Comparison of ENCODE assay signal across 8 cellular contexts in the genomic region with DNA sequence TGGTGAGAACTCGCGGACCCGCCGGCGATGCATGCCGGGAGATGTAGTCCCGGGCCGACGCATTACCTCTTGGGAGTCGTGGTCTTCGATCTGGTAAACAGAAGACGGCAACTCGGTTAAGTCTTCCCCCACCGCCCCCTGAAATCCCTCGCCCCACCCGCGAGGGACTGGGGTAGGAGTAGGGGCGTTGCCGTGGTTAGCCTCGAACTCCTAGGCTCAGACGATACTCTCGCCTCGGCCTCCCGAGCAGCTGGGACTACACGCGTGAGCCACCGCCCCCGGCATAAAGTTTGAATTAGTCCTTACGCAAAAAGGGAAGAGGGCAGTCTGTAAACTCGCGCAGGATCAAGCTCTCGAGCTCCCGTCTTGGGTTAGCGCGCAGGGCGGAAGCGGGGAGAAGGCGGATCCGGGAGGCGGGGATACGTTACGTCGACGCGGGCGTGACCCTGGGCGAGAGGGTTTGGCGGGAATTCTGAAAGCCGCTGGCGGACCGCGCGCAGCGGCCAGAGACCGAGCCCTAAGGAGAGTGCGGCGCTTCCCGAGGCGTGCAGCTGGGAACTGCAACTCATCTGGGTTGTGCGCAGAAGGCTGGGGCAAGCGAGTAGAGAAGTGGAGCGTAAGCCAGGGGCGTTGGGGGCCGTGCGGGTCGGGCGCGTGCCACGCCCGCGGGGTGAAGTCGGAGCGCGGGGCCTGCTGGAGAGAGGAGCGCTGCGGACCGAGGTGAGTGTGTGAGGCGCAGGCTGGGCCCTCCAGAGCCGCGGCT. TPM values are rescaled to one million over a fixed set of nuclear protein-coding genes. Genes with fewer than 3 reads are reported as not detected.
DNase-seq lines count a peak whose midpoint lies in the region; ATAC-seq and TF ChIP-seq lines count a peak whose summit lies in the region.

A gene (plus strand): TSS at position 469 of the 763 bp plus-strand sequence. CDS start 3,585 bp downstream, outside the sequence.

- H4K8ac ChIP-seq in H9 (replicated peaks; ENCODE audit: insufficient read length, low read depth, low read length): no peak within 1 kb of the TSS

- peak within 1 kb of the TSS; percentile 92 to 99 (median 97) for H3K27ac Mint-ChIP-seq in H9
- peak within 1 kb of the TSS; percentile 92 to 98 (median 97) for H3K27ac Mint-ChIP-seq in nephron

- H3K27me3 Mint-ChIP-seq in H9 (ENCODE audit: low read depth): no peaks in the 10 kb centered on the region; the same call in 1 of the 2 replicates
- H3K27me3 Mint-ChIP-seq in nephron (ENCODE audit: low read depth): peaks cover 4% of the 10 kb centered on the region

- H3K23me2 ChIP-seq in H9 (ENCODE audit: insufficient read length, low read depth, low read length, poor library complexity, severe bottlenecking): no peaks in the 10 kb centered on the region

- H2BK12ac ChIP-seq in H9 (ENCODE audit: insufficient read length, low read depth, low read length): no peak within 1 kb of the TSS

- H3K4me2 ChIP-seq in H9 (ENCODE audit: insufficient read depth, insufficient read length, low read length): peak within 1 kb of the TSS; percentile 83

- H3K27me3 ChIP-seq in H9 (ENCODE audit: insufficient read depth, low read length) (no peaks in the 10 kb centered on the region), MG63 (no peaks in the 10 kb centered on the region)

- H3K4ac ChIP-seq in H9 (ENCODE audit: low read depth, low read length): no peak within 1 kb of the TSS

- H3T11ph ChIP-seq in H9 (ENCODE audit: low read length): no peak within 1 kb of the TSS

- H3K4me3 ChIP-seq in MG63: peak within 1 kb of the TSS; percentile 97
- peak within 1 kb of the TSS; percentile 98 for H3K4me3 ChIP-seq in fibroblast of the aortic adventitia (ENCODE audit: low read depth, low read length)

- peak within 1 kb of the TSS; percentile 93 for H3K14ac ChIP-seq in H9 (ENCODE audit: insufficient read depth, low read length)

- DNase-seq in H9: peak; percentile 90
- DNase-seq in MG63: peak; percentile 92
- peak; percentile 89 to 91 for DNase-seq in SHP77 (lab: John Stamatoyannopoulos, UW)
- peak; percentile 90 for DNase-seq in activated effector memory CD4-positive, alpha-beta T cell treated with Interleukin-2 at 50 U/mL for 16 hours
- DNase-seq in fibroblast of the aortic adventitia (ENCODE audit: low read depth): peak; percentile 94
- peak; percentile 95 for DNase-seq in stimulated activated naive CD8-positive, alpha-beta T cell treated with anti-CD3 and anti-CD28 coated beads, Interleukin-15, Interleukin-2, amounts not matched to agents 100 U/mL and 50 U/mL, for 24 hours

- H3K18ac ChIP-seq in H9 (ENCODE audit: insufficient read length, low read depth, low read length): peak within 1 kb of the TSS; percentile 66

- H4K91ac ChIP-seq in H9 (ENCODE audit: insufficient read length, low read depth, low read length): no peak within 1 kb of the TSS

- H2BK20ac ChIP-seq in H9 (ENCODE audit: low read depth, low read length, poor library complexity, severe bottlenecking): no peak within 1 kb of the TSS

- no CpG with 5 or more reads among the region's 80 CpGs for WGBS in H9 (ENCODE audit: extremely low coverage, insufficient read length, low lambda C conversion rate)

- peak within 1 kb of the TSS; percentile 99 for H3K9ac ChIP-seq in ES-I3 (ENCODE audit: low read depth, low read length)
- peak within 1 kb of the TSS; percentile 88 for H3K9ac ChIP-seq in H9 (ENCODE audit: extremely low read depth, insufficient read length, low read length)

- H3K4me3 Mint-ChIP-seq in H9 (peak within 1 kb of the TSS; percentile 87 to 98), nephron (peak within 1 kb of the TSS; percentile 97 to 99 (median 99))

- H3K36me3 Mint-ChIP-seq in H9 (ENCODE audit: insufficient read depth in 1 of 3, low read depth in 3 of 3) (peaks cover 8 to 29% (median 21%) of the 10 kb centered on the region in 3 experiments; a peak in 6 of 7 replicates), nephron (ENCODE audit: low read depth) (peaks cover 17% of the 10 kb centered on the region)

- H2BK15ac ChIP-seq in H9 (ENCODE audit: low read depth, low read length): no peak within 1 kb of the TSS

- H2BK120ac ChIP-seq in H9 (ENCODE audit: low read depth, low read length, poor library complexity, severe bottlenecking): no peak within 1 kb of the TSS

- no peak within 1 kb of the TSS for H2BK5ac ChIP-seq in H9 (ENCODE audit: insufficient read length, low read length)

- H3K36me3 ChIP-seq in ES-I3 (ENCODE audit: insufficient read depth, low read length) (no peaks in the 10 kb centered on the region), MG63 (peaks cover 21% of the 10 kb centered on the region)

- H3K27ac ChIP-seq in H9 (ENCODE audit: insufficient read length, low read depth, low read length): peak within 1 kb of the TSS; percentile 41

- no peak within 1 kb of the TSS for H3K56ac ChIP-seq in H9 (ENCODE audit: insufficient read length, low read depth, low read length)

- H2AK5ac ChIP-seq in H9 (ENCODE audit: insufficient read length, low read length): no peak within 1 kb of the TSS

- no peaks in the 10 kb centered on the region; the same call in 1 of the 2 replicates for H3K4me1 ChIP-seq in ES-I3 (ENCODE audit: insufficient read depth, low read length)
- H3K4me1 ChIP-seq in H9 (ENCODE audit: insufficient read depth, low read length): no peaks in the 10 kb centered on the region; the same call in 1 of the 2 replicates

- no peaks in the 10 kb centered on the region; a peak in 1 of 5 replicates for H3K9me3 Mint-ChIP-seq in H9
- no peaks in the 10 kb centered on the region for H3K9me3 Mint-ChIP-seq in nephron

- peak; percentile 96 for ATAC-seq in stimulated activated naive CD8-positive, alpha-beta T cell treated with anti-CD3 and anti-CD28 coated beads, Interleukin-15, Interleukin-2, amounts not matched to agents 100 U/mL and 50 U/mL, for 24 hours

- peaks cover 7 to 17% of the 10 kb centered on the region in 2 experiments for H3K4me1 Mint-ChIP-seq in H9
- peaks cover 31% of the 10 kb centered on the region for H3K4me1 Mint-ChIP-seq in nephron

- H2AFZ ChIP-seq in H9 (ENCODE audit: low read length): no peak within 1 kb of the TSS

- no peaks in the 10 kb centered on the region for H3K79me1 ChIP-seq in H9 (ENCODE audit: insufficient read depth, low read depth, low read length, poor library complexity, severe bottlenecking)

- H4K20me1 ChIP-seq in H9 (ENCODE audit: control insufficient read depth, insufficient read depth, insufficient read length): no peaks in the 10 kb centered on the region

- no peaks in the 10 kb centered on the region; the same call in 1 of the 2 replicates for H3K79me2 ChIP-seq in H9 (ENCODE audit: insufficient read depth, low read length)

- H3K23ac ChIP-seq in H9 (ENCODE audit: insufficient read length, low read depth, low read length): no peak within 1 kb of the TSS

- TF ChIP-seq CTCF in H9 (conservative IDR thresholded peaks at IDR 0.05) (no peak), fibroblast of the aortic adventitia (IDR thresholded peaks at IDR 0.05; ENCODE audit: insufficient read depth, low read length) (no peak), nephron (IDR thresholded peaks at IDR 0.05; ENCODE audit: unreplicated experiment in 3 of 3) (no peak)

- H3K9me3 ChIP-seq in ES-I3 (ENCODE audit: control insufficient read depth, insufficient read depth, low read length) (no peaks in the 10 kb centered on the region), H9 (ENCODE audit: control insufficient read depth, low read depth, low read length) (no peaks in the 10 kb centered on the region), MG63 (no peaks in the 10 kb centered on the region)

- H4K5ac ChIP-seq in H9 (ENCODE audit: insufficient read length, low read depth, low read length): no peak within 1 kb of the TSS

RNA-seq across cellular contexts. Expression of the gene that starts here (rescaled TPM):
- total RNA-seq in H9 (2021) (39.2 and 44.8 TPM in 2 replicates), fibroblast of the aortic adventitia (ENCODE audit: low replicate concordance) (2.9 and 12.1 TPM in 2 replicates)
- total RNA-seq in MG63 (2014; rRNA removed; shearing (Covaris generic); ENCODE audit: low replicate concordance): 14.5 and 16.9 TPM in 2 replicates

Comparison
In these comparisons a context has a peak if more than half of its experiments do, and no peak if none do; other contexts are left out.
1. Peak in every context shown above with its lines: DNase-seq, ATAC-seq, H3K4me3 ChIP-seq and H3K27ac ChIP-seq.